33 cellular contexts compared by ENCODE assay signal in the genomic region with DNA sequence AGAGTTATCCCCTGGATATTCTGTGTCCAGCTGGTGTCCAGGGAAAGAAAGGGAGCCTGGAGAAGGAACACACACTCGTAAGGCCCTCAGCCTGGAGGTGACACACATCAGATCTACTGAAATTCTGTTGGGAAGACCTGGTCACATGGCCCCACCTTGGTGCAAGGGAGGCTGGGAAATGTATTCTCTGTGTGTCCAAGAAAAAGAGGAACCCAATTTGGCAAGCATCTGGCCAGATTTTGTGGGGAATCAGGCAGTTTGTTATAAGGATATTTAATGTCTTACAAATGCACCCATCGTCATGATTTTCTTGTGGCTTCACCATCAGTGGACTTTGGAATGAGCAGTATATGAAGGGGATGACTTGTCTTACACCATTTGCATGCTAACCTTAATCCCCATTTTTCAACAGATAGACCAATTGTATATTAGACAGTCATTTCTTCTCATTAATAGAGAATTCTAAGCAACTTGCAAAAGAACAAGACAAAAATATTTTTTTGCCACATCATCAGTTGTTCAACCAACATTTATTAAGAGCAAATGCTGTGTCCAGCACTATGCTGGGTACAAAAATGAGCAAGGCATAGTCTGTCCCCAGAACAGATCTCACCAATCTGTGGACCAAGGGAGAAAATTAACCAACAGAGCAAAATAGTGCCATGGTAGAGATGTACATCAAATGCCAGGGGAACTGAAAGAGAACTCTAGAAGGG. TPM values are rescaled to one million over a fixed set of nuclear protein-coding genes. Genes with fewer than 3 reads are reported as not detected.
"Had no signal": no experiment of that assay in that cellular context is flagged by ENCODE, and none has a peak within 500 bp of the region (broad histone marks: within the 10 kb centered on the region; RNA-seq: fewer than 3 reads in every experiment).

No MANE protein-coding gene starts in this region.

- FAIRE-seq: astrocyte, bronchial epithelial cell, colon had no signal

- H3K27me3 ChIP-seq: adrenal gland, ascending aorta, body of pancreas, brain microvascular endothelial cell, breast epithelium, cardiac muscle cell had no signal

- H3K27ac ChIP-seq: adrenal gland, ascending aorta, body of pancreas, brain microvascular endothelial cell, breast epithelium, cardiac muscle cell had no signal

- H3K9me3 ChIP-seq: adrenal gland, ascending aorta, body of pancreas, breast epithelium had no signal

- H3K4me3 ChIP-seq: adrenal gland, ascending aorta, body of pancreas, breast epithelium, cardiac muscle cell had no signal

- H3K4me1 ChIP-seq: adrenal gland, ascending aorta, body of pancreas, breast epithelium had no signal

- H3K36me3 ChIP-seq: adrenal gland, brain microvascular endothelial cell, breast epithelium, cardiac muscle cell had no signal

- ATAC-seq: activated naive CD4-positive, alpha-beta T cell treated with anti-CD3 and anti-CD28 coated beads, Interleukin-2, amount 50 U/mL, for 72 hours; activated naive CD8-positive, alpha-beta T cell treated with anti-CD3 and anti-CD28 coated beads, Interleukin-2, amount 50 U/mL, for 24 hours; activated T-cell treated with anti-CD3 and anti-CD28 coated beads, Interleukin-2, amount 50 U/mL, for 4 hours; activated T-cell treated with anti-CD3 and anti-CD28 coated beads, Interleukin-2, amount 50 U/mL, for 72 hours; activated T-helper 17 cell treated with anti-CD3 and anti-CD28 coated beads, Interleukin-2, amount 50 U/mL, for 72 hours; body of pancreas had no signal

- DNase-seq: activated effector memory CD4-positive, alpha-beta T cell treated with anti-CD3 and anti-CD28 coated beads, Interleukin-2, amount 50 U/mL, for 16 hours; activated effector memory CD4-positive, alpha-beta T cell treated with Interleukin-2 at 50 U/mL for 16 hours; activated gamma-delta T cell; activated gamma-delta T cell treated with Interleukin-2 at 50 U/mL for 16 hours; activated naive CD4-positive, alpha-beta T cell; activated naive CD4-positive, alpha-beta T cell treated with anti-CD3 and anti-CD28 coated beads for 36 hours; activated naive CD4-positive, alpha-beta T cell treated with anti-CD3 and anti-CD28 coated beads, Interleukin-2, amount 10 ng/mL, durations not matched to agents 7 days and 5 days; activated naive CD4-positive, alpha-beta T cell treated with anti-CD3 and anti-CD28 coated beads, Interleukin-2, amount 50 U/mL, for 16 hours; activated naive CD4-positive, alpha-beta T cell treated with Interleukin-2 at 50 U/mL for 16 hours; activated naive CD8-positive, alpha-beta T cell treated with anti-CD3 and anti-CD28 coated beads for 36 hours; activated naive CD8-positive, alpha-beta T cell treated with anti-CD3 and anti-CD28 coated beads, Interleukin-2, amount 10 ng/mL, durations not matched to agents 7 days and 5 days; activated naive CD8-positive, alpha-beta T cell treated with anti-CD3 and anti-CD28 coated beads, Interleukin-2, amount 50 U/mL, for 24 hours; activated T-cell treated with anti-CD3 and anti-CD28 coated beads, Interleukin-2, amount 50 U/mL, for 4 hours; activated T-cell treated with anti-CD3 and anti-CD28 coated beads, Interleukin-2, amount 50 U/mL, for 48 hours; activated T-cell treated with anti-CD3 and anti-CD28 coated beads, Interleukin-2, amount 50 U/mL, for 72 hours; adrenal gland; amniotic stem cell; amygdala; anterior cingulate cortex; aorta; body of pancreas; brain microvascular endothelial cell; caudate nucleus; central memory CD4-positive, alpha-beta T cell; cerebellar nuclear complex had no signal

RNA-seq across cellular contexts. Expression of a gene that starts 59.7 kb away (rescaled TPM):
- total RNA-seq: bronchial epithelial cell had no signal
